In the genomic region with DNA sequence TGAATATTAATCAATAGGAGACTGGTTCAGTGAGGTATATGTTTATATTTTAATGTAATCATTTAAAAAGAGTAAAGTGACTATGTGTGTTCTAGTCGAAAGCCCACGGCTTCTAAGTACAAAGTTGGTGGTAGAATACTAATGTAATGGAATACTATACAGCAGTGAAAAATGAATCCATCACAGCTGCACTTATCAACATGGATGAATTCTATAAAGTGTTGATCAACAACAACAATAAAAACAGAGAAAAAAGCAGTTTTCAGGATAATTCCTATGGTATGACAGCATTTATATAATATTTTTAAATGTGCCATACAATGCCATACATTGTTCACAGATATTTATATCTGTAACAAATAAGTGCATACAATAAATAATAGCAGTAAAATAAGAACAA, we compare ENCODE assay signal across 8 cellular contexts.
"Had no signal": no experiment of that assay in that cellular context is flagged by ENCODE, and none has a peak within 500 bp of the region (broad histone marks: within the 10 kb centered on the region; RNA-seq: fewer than 3 reads in every experiment).

No MANE protein-coding gene starts in this region.

- ATAC-seq: GM12878 had no signal

- H3K4me3 ChIP-seq: GM12878 had no signal

- DNase-seq: GDM1, GF-D8 had no signal

- FAIRE-seq: G401.6, GM12878, GM12891, GM12892, GM18507, GM19239 had no signal
